ENCODE assay signal across 8 cellular contexts in the genomic region with DNA sequence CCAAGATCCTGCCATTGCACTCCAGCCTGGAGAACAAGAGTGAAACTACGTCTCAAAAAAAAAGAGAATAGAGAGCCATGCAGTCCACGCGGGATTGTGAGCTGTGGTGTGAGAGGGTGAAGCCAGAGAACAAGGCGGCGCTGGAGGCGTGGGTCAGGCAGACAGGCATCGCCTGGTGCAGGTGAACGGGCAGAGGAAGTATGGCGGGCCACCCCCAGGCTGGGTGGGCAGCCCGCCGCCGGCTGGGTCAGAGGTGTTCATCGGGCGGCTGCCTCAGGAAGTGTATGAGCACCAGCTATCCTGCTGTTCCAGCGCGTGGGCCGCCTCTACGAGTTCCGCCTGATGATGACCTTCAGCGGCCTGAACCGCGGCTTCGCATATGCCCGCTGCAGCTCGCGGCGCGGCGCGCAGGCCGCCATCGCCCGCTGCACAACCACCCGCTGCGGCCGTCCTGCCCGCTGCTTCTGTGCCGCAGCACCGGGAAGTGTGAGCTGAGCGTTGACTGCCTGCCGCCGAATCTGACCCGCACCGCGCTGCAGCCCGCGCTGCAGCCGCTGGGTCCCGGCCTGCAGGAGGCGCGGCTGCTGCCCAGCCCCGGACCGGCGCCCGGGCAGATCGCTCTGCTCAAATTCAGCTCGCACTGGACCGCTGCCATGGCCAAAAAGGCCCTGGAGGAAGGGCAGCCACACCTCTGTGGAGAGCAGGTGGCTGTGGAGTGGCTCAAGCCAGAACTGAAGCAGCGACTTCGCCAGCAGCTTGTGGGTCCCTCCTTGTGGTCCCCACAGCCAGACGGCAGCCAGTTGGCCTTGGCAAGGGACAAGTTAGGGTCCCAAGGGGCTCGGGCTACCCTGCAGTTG.
A peak's percentile ranks its signal among the peaks of the same experiment; 100 is the strongest.
DNase-seq lines count a peak whose midpoint lies in the region; ATAC-seq, FAIRE-seq and TF ChIP-seq lines count a peak whose summit lies in the region.
"Not testable (repeated sequence)": the region's sequence is repeated elsewhere in the genome, so short reads cannot be mapped to it uniquely, and the experiment has no call there.

No MANE protein-coding gene starts in this region.

- peaks cover 11% of the 10 kb centered on the region for H4K20me1 ChIP-seq in DOHH2 (ENCODE audit: control insufficient read depth, insufficient read depth, low read depth, low read length)
- H4K20me1 ChIP-seq in endothelial cell of umbilical vein (replicated peaks; ENCODE audit: control insufficient read depth, extremely low read depth, insufficient read depth, low read length) = not testable (repeated sequence)

- H3K4me2 ChIP-seq in DOHH2 (ENCODE audit: low read length) (peak overlapping the region; percentile 77), endothelial cell of umbilical vein (ENCODE audit: insufficient read depth, low read length) (peak overlapping the region; percentile 52)

- ATAC-seq in HG02642 (IDR thresholded peaks at IDR 0.05; ENCODE audit: poor library complexity, unreplicated experiment) = peak; percentile 19

- dilution Hi-C loops in endothelial cell of umbilical vein (cut with MboI; ENCODE audit: extremely low pct_ligation_motif_present, low sequenced_read_pairs) = not testable (repeated sequence)

- H3K27me3 ChIP-seq in DOHH2 (ENCODE audit: control insufficient read depth, low read length); SJCRH30; endothelial cell of umbilical vein (ENCODE audit: control insufficient read depth in 2 of 2, insufficient read depth in 2 of 2, low read length in 2 of 2); ovary; thyroid gland: not testable (repeated sequence)

- TF ChIP-seq EP300 in ovary (IDR thresholded peaks at IDR 0.05) = not testable (repeated sequence)

- not testable (repeated sequence) for FAIRE-seq in endothelial cell of umbilical vein (lab: Jason Lieb, UNC)

- H3K27ac ChIP-seq in DOHH2 (ENCODE audit: low read depth, low read length) (peak overlapping the region; percentile 84), thyroid gland (peak overlapping the region; percentile 83 to 85 (median 84))
- H3K27ac ChIP-seq in SJCRH30; endothelial cell of umbilical vein (ENCODE audit: insufficient read depth, low read depth, low read length); ovary: not testable (repeated sequence)

- WGBS in ovary, 3 donors = 4 to 5% (median 4%) methylated on average over 45 to 51 of the region's 62 CpGs
- WGBS in thyroid gland, 2 donors = 2 to 4% methylated on average over 15 to 29 of the region's 62 CpGs

- not testable (repeated sequence) for TF ChIP-seq POLR2A in endothelial cell of umbilical vein (IDR thresholded peaks at IDR 0.05; ENCODE audit: low read depth, low read length); ovary (IDR thresholded peaks at IDR 0.05)
- peak in 1 of 2 donors; percentile 44 for TF ChIP-seq POLR2A in thyroid gland (IDR thresholded peaks at IDR 0.05)

- peak overlapping the region; percentile 87 for H3K4me3 ChIP-seq in DOHH2 (ENCODE audit: low read length)
- H3K4me3 ChIP-seq in SJCRH30 = peak overlapping the region; percentile 81
- H3K4me3 ChIP-seq in endothelial cell of umbilical vein (replicated peaks in 1 of 3; ENCODE audit: insufficient read depth in 1 of 3, low read depth in 1 of 3, low read length in 3 of 3) = peak overlapping the region; percentile 25 to 87 (median 71)
- peak overlapping the region; percentile 61 for H3K4me3 ChIP-seq in ovary
- peak overlapping the region; percentile 37 to 68 (median 59) for H3K4me3 ChIP-seq in thyroid gland (replicated peaks in 1 of 3)

- H3K9me3 ChIP-seq in DOHH2 (ENCODE audit: control insufficient read depth, insufficient read depth, low read length); SJCRH30 (replicated peaks); endothelial cell of umbilical vein (replicated peaks; ENCODE audit: control insufficient read depth, insufficient read depth, low read length); ovary; thyroid gland: not testable (repeated sequence)

- POLR2A ChIA-PET in endothelial cell of umbilical vein (lab: Charles Lee) = not testable (repeated sequence)

- peak; percentile 19 for TF ChIP-seq CTCF in DOHH2 (IDR thresholded peaks at IDR 0.05; ENCODE audit: low read depth, low read length, poor library complexity, severe bottlenecking)
- not testable (repeated sequence) for TF ChIP-seq CTCF in endothelial cell of umbilical vein (IDR thresholded peaks at IDR 0.05; ENCODE audit: extremely low read depth in 1 of 2, insufficient read depth in 1 of 2, low read depth in 1 of 2, low read length in 2 of 2); ovary (IDR thresholded peaks at IDR 0.05)
- TF ChIP-seq CTCF in thyroid gland (IDR thresholded peaks at IDR 0.05) = peak in 3 of 6 experiments; percentile 16 to 39 (median 38)

- H3K9me2 ChIP-seq in DOHH2 (replicated peaks; ENCODE audit: control insufficient read depth, low read length) = not testable (repeated sequence)

- not testable (repeated sequence) for BruUV-seq in endothelial cell of umbilical vein (replicated peaks; lab: Mats Ljungman, UMichigan)

- CTCF ChIA-PET in endothelial cell of umbilical vein (lab: Charles Lee) = interaction anchor here (0.7 to 1.0 kb wide), 2 partner anchors 674 to 676 kb away, joined by 3 to 13 read pairs; no protein-coding TSS in a partner anchor

- H3K9ac ChIP-seq in endothelial cell of umbilical vein (replicated peaks; ENCODE audit: extremely low read depth, insufficient read depth, low read length) = not testable (repeated sequence)

- H3F3A ChIP-seq in DOHH2 (ENCODE audit: control insufficient read depth, insufficient read depth) = peaks cover 15% of the 10 kb centered on the region

- intact Hi-C loops in endothelial cell of umbilical vein (cut with micrococcal nuclease); thyroid gland (cut with DNase I): not testable (repeated sequence)
- intact Hi-C loops in ovary (cut with DNase I) = loop anchor here in 1 of 4 donors (5.0 kb wide), 1 partner anchor 676 kb away; no protein-coding TSS in a partner anchor

- not testable (repeated sequence) for H3K9me1 ChIP-seq in endothelial cell of umbilical vein (replicated peaks; ENCODE audit: control insufficient read depth, extremely low read depth, insufficient read depth, low read length)

- peak overlapping the region; percentile 66 for H2AFZ ChIP-seq in endothelial cell of umbilical vein (ENCODE audit: low read depth, low read length)

- H3K36me3 ChIP-seq in DOHH2 (ENCODE audit: control insufficient read depth, low read length) = peaks cover 30% of the 10 kb centered on the region
- not testable (repeated sequence) for H3K36me3 ChIP-seq in SJCRH30; endothelial cell of umbilical vein (ENCODE audit: control insufficient read depth in 2 of 2, extremely low read depth in 1 of 2, insufficient read depth in 2 of 2, low read length in 2 of 2); ovary; thyroid gland

- DNase-seq in SJCRH30 = not testable (repeated sequence)
- peak; percentile 41 for DNase-seq in activated naive CD4-positive, alpha-beta T cell treated with Interleukin-2 at 50 U/mL for 16 hours
- peak; percentile 45 for DNase-seq in endothelial cell of umbilical vein (ENCODE audit: low read depth, low spot score)
- DNase-seq in iris pigment epithelial cell (ENCODE audit: low read depth) = peak; percentile 47
- DNase-seq in ovary = peak in 3 of 5 donors; percentile 27 to 68 (median 42)
- peak; percentile 57 to 63 for DNase-seq in thyroid gland

- H3K4me1 ChIP-seq in DOHH2 (ENCODE audit: control insufficient read depth, low read length) = peaks cover 16% of the 10 kb centered on the region
- H3K4me1 ChIP-seq in SJCRH30; ovary (ENCODE audit: insufficient read depth): not testable (repeated sequence)
- H3K4me1 ChIP-seq in endothelial cell of umbilical vein (ENCODE audit: control insufficient read depth, extremely low read depth, insufficient read depth, low read length) = peaks cover 12% of the 10 kb centered on the region
- peaks cover 9 to 10% of the 10 kb centered on the region in 2 donors for H3K4me1 ChIP-seq in thyroid gland

- H3K79me2 ChIP-seq in DOHH2 (ENCODE audit: control insufficient read depth, low read length) = peaks cover 36% of the 10 kb centered on the region
- peaks cover 31% of the 10 kb centered on the region for H3K79me2 ChIP-seq in endothelial cell of umbilical vein (ENCODE audit: control insufficient read depth, insufficient read depth, low read length)
